23 cellular contexts compared by ENCODE assay signal in genomic region chr13:24159362-24159761, GRCh38. TPM values are rescaled to one million over a fixed set of nuclear protein-coding genes. Genes with fewer than 3 reads are reported as not detected.
DNase-seq lines count a peak whose midpoint lies in the region; ATAC-seq and TF ChIP-seq lines count a peak whose summit lies in the region.
"Had no signal": no experiment of that assay in that cellular context is flagged by ENCODE, and none has a peak within 500 bp of the region (broad histone marks: within the 10 kb centered on the region; RNA-seq: fewer than 3 reads in every experiment).

No MANE protein-coding gene starts in this region.

- no peak for TF ChIP-seq POLR2A in body of pancreas (IDR thresholded peaks at IDR 0.05)

- H3K4me3 ChIP-seq in H7 (ENCODE audit: insufficient read depth, low read depth, low read length): no peak overlapping the region
- no peak overlapping the region for H3K4me3 ChIP-seq in body of pancreas
- no peak overlapping the region for H3K4me3 ChIP-seq in osteoblast (ENCODE audit: insufficient read depth, low read length)
- no peak overlapping the region for H3K4me3 ChIP-seq in right atrium auricular region

- H3K4me1 Mint-ChIP-seq in activated T-helper 1 cell treated with anti-CD3 and anti-CD28 coated beads, Interleukin-12 subunit alpha, Interleukin-12 subunit beta, Interleukin-2, Interleukin-4 antibody, amounts not matched to agents 30 ng/mL and 10 ng/mL and 1 ng/mL, durations not matched to agents 14 hours and 24 hours and 36 hours (ENCODE audit: low read depth): peaks cover 25% of the 10 kb centered on the region

- H3K4me3 Mint-ChIP-seq in activated T-helper 1 cell treated with anti-CD3 and anti-CD28 coated beads, Interleukin-12 subunit alpha, Interleukin-12 subunit beta, Interleukin-2, Interleukin-4 antibody, amounts not matched to agents 30 ng/mL and 10 ng/mL and 1 ng/mL, durations not matched to agents 14 hours and 24 hours and 36 hours: no peak overlapping the region

- no peak overlapping the region for H2AFZ ChIP-seq in osteoblast (ENCODE audit: low read length)

- H3K4me1 ChIP-seq in body of pancreas (peaks cover 38% of the 10 kb centered on the region), osteoblast (ENCODE audit: insufficient read depth, low read length) (peaks cover 8% of the 10 kb centered on the region), right atrium auricular region (peaks cover 0 to 33% of the 10 kb centered on the region in 2 donors)

- DNase-seq in H7: peak; percentile 5
- peak; percentile 68 for DNase-seq in LHCN-M2 (ENCODE audit: low read depth)
- DNase-seq in body of pancreas: peak in 1 of 4 donors; percentile 25
- DNase-seq in osteoblast (ENCODE audit: insufficient read length, low spot score, missing footprints): peak; percentile 35
- no peak for DNase-seq in activated T-helper 1 cell treated with anti-CD3 and anti-CD28 coated beads, Interleukin-12 subunit alpha, Interleukin-12 subunit beta, Interleukin-2, Interleukin-4 antibody, amounts not matched to agents 30 ng/mL and 10 ng/mL and 1 ng/mL, durations not matched to agents 14 hours and 24 hours and 36 hours (ENCODE audit: low spot score)
- DNase-seq in activated naive CD4-positive, alpha-beta T cell treated with anti-CD3 and anti-CD28 coated beads, Interleukin-2, amount 50 U/mL, for 16 hours: no peak
- no peak for DNase-seq in right atrium auricular region (ENCODE audit: low spot score)
- DNase-seq: activated B cell treated with CpG ODN at 0.5 μM for 24 hours; activated CD4-positive, alpha-beta T cell treated with anti-CD3 and anti-CD28 coated beads, Interleukin-2, amount 50 U/mL, for 4 hours; activated naive CD8-positive, alpha-beta T cell treated with anti-CD3 and anti-CD28 coated beads, Interleukin-2, amount 10 ng/mL, durations not matched to agents 7 days and 5 days; CD4-positive, alpha-beta T cell; heart left ventricle; NCI-H1436; NCI-H2171; NCI-H526 treated with DMSO at 0.1 percent for 48 hours; posterior cingulate gyrus; stimulated activated CD4-positive, alpha-beta T cell treated with anti-CD3 and anti-CD28 coated beads, Interleukin-15, amount 100 ng/mL, for 24 hours; stimulated activated naive CD8-positive, alpha-beta T cell treated with anti-CD3 and anti-CD28 coated beads, Interleukin-15, Interleukin-2, amounts not matched to agents 100 U/mL and 50 U/mL, for 24 hours; T-helper 9 cell had no signal

- H3K36me3 Mint-ChIP-seq in activated T-helper 1 cell treated with anti-CD3 and anti-CD28 coated beads, Interleukin-12 subunit alpha, Interleukin-12 subunit beta, Interleukin-2, Interleukin-4 antibody, amounts not matched to agents 30 ng/mL and 10 ng/mL and 1 ng/mL, durations not matched to agents 14 hours and 24 hours and 36 hours (ENCODE audit: low read depth): peaks cover 10% of the 10 kb centered on the region
- H3K36me3 Mint-ChIP-seq: activated naive CD8-positive, alpha-beta T cell treated with anti-CD3 and anti-CD28 coated beads, Interleukin-2, amount 10 ng/mL, durations not matched to agents 7 days and 5 days; IgD-negative memory B cell; naive thymus-derived CD8-positive, alpha-beta T cell had no signal

- peaks cover 7% of the 10 kb centered on the region for H3K27me3 Mint-ChIP-seq in activated T-helper 1 cell treated with anti-CD3 and anti-CD28 coated beads, Interleukin-12 subunit alpha, Interleukin-12 subunit beta, Interleukin-2, Interleukin-4 antibody, amounts not matched to agents 30 ng/mL and 10 ng/mL and 1 ng/mL, durations not matched to agents 14 hours and 24 hours and 36 hours (ENCODE audit: insufficient read depth)
- H3K27me3 Mint-ChIP-seq: CD4-positive, alpha-beta T cell; central memory CD8-positive, alpha-beta T cell had no signal

- H3K36me3 ChIP-seq in H7 (replicated peaks; ENCODE audit: control insufficient read depth, insufficient read depth, low read length): no peaks in the 10 kb centered on the region
- no peaks in the 10 kb centered on the region for H3K36me3 ChIP-seq in body of pancreas (replicated peaks in 1 of 2; ENCODE audit: insufficient read depth in 1 of 2, low read depth in 2 of 2)
- H3K36me3 ChIP-seq in osteoblast (ENCODE audit: insufficient read depth, low read length): no peaks in the 10 kb centered on the region
- H3K36me3 ChIP-seq in right atrium auricular region: no peaks in the 10 kb centered on the region
- H3K36me3 ChIP-seq: heart left ventricle had no signal

- H3K27ac ChIP-seq in body of pancreas: peak overlapping the region in 3 of 4 donors; percentile 97 to 100 (median 98)
- no peak overlapping the region for H3K27ac ChIP-seq in osteoblast (ENCODE audit: low read depth, low read length)
- no peak overlapping the region for H3K27ac ChIP-seq in right atrium auricular region

- intact Hi-C loops in body of pancreas (cut with DNase I): no loop called here
- intact Hi-C loops in activated T-helper 1 cell treated with anti-CD3 and anti-CD28 coated beads, Interleukin-12 subunit alpha, Interleukin-12 subunit beta, Interleukin-2, Interleukin-4 antibody, amounts not matched to agents 30 ng/mL and 10 ng/mL and 1 ng/mL, durations not matched to agents 14 hours and 24 hours and 36 hours (cut with micrococcal nuclease): no loop called here

- TF ChIP-seq CTCF in body of pancreas (IDR thresholded peaks at IDR 0.05): no peak
- no peak for TF ChIP-seq CTCF in osteoblast (IDR thresholded peaks at IDR 0.05; ENCODE audit: extremely low read depth, low read depth, low read length)
- TF ChIP-seq CTCF in right atrium auricular region (IDR thresholded peaks at IDR 0.05): no peak

- ATAC-seq in body of pancreas: no peak
- ATAC-seq: heart left ventricle; naive thymus-derived CD8-positive, alpha-beta T cell; stimulated activated naive CD8-positive, alpha-beta T cell treated with anti-CD3 and anti-CD28 coated beads, Interleukin-15, Interleukin-2, amounts not matched to agents 100 U/mL and 50 U/mL, for 24 hours had no signal

- no peaks in the 10 kb centered on the region for H3K79me2 ChIP-seq in osteoblast (ENCODE audit: insufficient read depth, low read length)

- WGBS in body of pancreas, 2 donors: 60 to 61% methylated on average over 5 of the region's 5 CpGs

- H4K20me1 ChIP-seq in osteoblast (ENCODE audit: insufficient read depth, low read length): peaks cover 5% of the 10 kb centered on the region

- H3K9me3 ChIP-seq in body of pancreas: no peaks in the 10 kb centered on the region
- H3K9me3 ChIP-seq in osteoblast (ENCODE audit: low read depth, low read length): no peaks in the 10 kb centered on the region
- no peaks in the 10 kb centered on the region for H3K9me3 ChIP-seq in right atrium auricular region
- H3K9me3 ChIP-seq: heart left ventricle had no signal

- H3K4me2 ChIP-seq in osteoblast (ENCODE audit: insufficient read depth, low read length): no peak overlapping the region

- no peak overlapping the region for H3K27ac Mint-ChIP-seq in activated T-helper 1 cell treated with anti-CD3 and anti-CD28 coated beads, Interleukin-12 subunit alpha, Interleukin-12 subunit beta, Interleukin-2, Interleukin-4 antibody, amounts not matched to agents 30 ng/mL and 10 ng/mL and 1 ng/mL, durations not matched to agents 14 hours and 24 hours and 36 hours
- H3K27ac Mint-ChIP-seq: activated B cell treated with CpG ODN at 0.5 μM for 24 hours; activated T-helper 2 cell treated with anti-CD3 and anti-CD28 coated beads, Interferon-gamma antibody, Interleukin-2, Interleukin-4, amounts not matched to agents 10 μg/mL and 5 μg/mL and 100 μg/mL, durations not matched to agents 14 hours and 24 hours and 36 hours; IgD-negative memory B cell had no signal

- no peaks in the 10 kb centered on the region for H3K9me3 Mint-ChIP-seq in activated T-helper 1 cell treated with anti-CD3 and anti-CD28 coated beads, Interleukin-12 subunit alpha, Interleukin-12 subunit beta, Interleukin-2, Interleukin-4 antibody, amounts not matched to agents 30 ng/mL and 10 ng/mL and 1 ng/mL, durations not matched to agents 14 hours and 24 hours and 36 hours
- H3K9me3 Mint-ChIP-seq: activated B cell treated with CpG ODN at 0.5 μM for 24 hours; activated naive CD8-positive, alpha-beta T cell treated with anti-CD3 and anti-CD28 coated beads, Interleukin-2, amount 10 ng/mL, durations not matched to agents 7 days and 5 days; activated T-helper 2 cell treated with anti-CD3 and anti-CD28 coated beads, Interferon-gamma antibody, Interleukin-2, Interleukin-4, amounts not matched to agents 10 μg/mL and 5 μg/mL and 100 μg/mL, durations not matched to agents 14 hours and 24 hours and 36 hours; CD4-positive, alpha-beta T cell; central memory CD8-positive, alpha-beta T cell; IgD-negative memory B cell; naive thymus-derived CD8-positive, alpha-beta T cell had no signal

- H3K27me3 ChIP-seq in H7 (ENCODE audit: control insufficient read depth, insufficient read depth, low read length) (peaks cover 6% of the 10 kb centered on the region), body of pancreas (no peaks in the 10 kb centered on the region), osteoblast (ENCODE audit: insufficient read depth, low read length) (peaks cover 21% of the 10 kb centered on the region), right atrium auricular region (no peaks in the 10 kb centered on the region)

RNA-seq across cellular contexts. Expression of gene SPATA13, which starts 1.2 kb away (rescaled TPM):
- total RNA-seq in H7 (2014; rRNA removed; shearing (Covaris generic)): 14.8 and 19.4 TPM in 2 replicates
- total RNA-seq in LHCN-M2 (2014; rRNA removed): 9.4 and 12.1 TPM in 2 replicates
- polyA plus RNA-seq in LHCN-M2 (2012): 2.4 TPM
- 100 to 1,000 TPM in 1 of 2 donors, 10 to 100 TPM in 1; 83.3 to 359 TPM for total RNA-seq in body of pancreas
- 37.7 and 40.2 TPM in 2 replicates for total RNA-seq in osteoblast
- 56.2 and 56.3 TPM in 2 replicates for total RNA-seq in activated T-helper 1 cell treated with anti-CD3 and anti-CD28 coated beads, Interleukin-12 subunit alpha, Interleukin-12 subunit beta, Interleukin-2, Interleukin-4 antibody, amounts not matched to agents 30 ng/mL and 10 ng/mL and 1 ng/mL, durations not matched to agents 14 hours and 24 hours and 36 hours
- 10 to 100 TPM; 10.0 to 14.1 TPM for total RNA-seq in right atrium auricular region

Comparison
In these comparisons a context has a peak if more than half of its experiments do, and no peak if none do; other contexts are left out.
1. DNase-seq: peak in H7 (single experiment), LHCN-M2 (single experiment) and osteoblast (single experiment); none in activated T-helper 1 cell treated with anti-CD3 and anti-CD28 coated beads, Interleukin-12 subunit alpha, Interleukin-12 subunit beta, Interleukin-2, Interleukin-4 antibody, amounts not matched to agents 30 ng/mL and 10 ng/mL and 1 ng/mL, durations not matched to agents 14 hours and 24 hours and 36 hours (single experiment), activated naive CD4-positive, alpha-beta T cell treated with anti-CD3 and anti-CD28 coated beads, Interleukin-2, amount 50 U/mL, for 16 hours (single experiment) and right atrium auricular region (single experiment).
2. H3K27ac ChIP-seq: peak in body of pancreas (3 of 4); none in osteoblast (single experiment) and right atrium auricular region (0 of 2).